Comparison of ENCODE assay signal across 1 cellular context in genomic region chr12:30807695-30808034, GRCh38.
TF ChIP-seq lines count a peak whose summit lies in the region.

No MANE protein-coding gene starts in this region.

TF ChIP-seq in HEK293, 187 proteins besides CTCF, POLR2A, EP300 and RAD21 (continued from another document):
- TF ChIP-seq ZNF280C (tag by site-specific recombination; IDR thresholded peaks at IDR 0.05) (no peak), ZNF558 (tag by site-specific recombination; IDR thresholded peaks at IDR 0.05) (peak; percentile 80), ZNF518A (tag by site-specific recombination; conservative IDR thresholded peaks at IDR 0.05; ENCODE audit: low read depth) (0 out of 2 replicates have a peak, but pooled peaks have one; percentile 1), ZNF626 (tag by site-specific recombination; IDR thresholded peaks at IDR 0.05) (0 out of 2 replicates have a peak, but pooled peaks have one; percentile 1)
